ENCODE assay signal across 18 cellular contexts in genomic region chr22:40199223-40199622, GRCh38. TPM values are rescaled to one million over a fixed set of nuclear protein-coding genes. Genes with fewer than 3 reads are reported as not detected.
DNase-seq lines count a peak whose midpoint lies in the region; ATAC-seq lines count a peak whose summit lies in the region.
"Had no signal": no experiment of that assay in that cellular context is flagged by ENCODE, and none has a peak within 500 bp of the region (broad histone marks: within the 10 kb centered on the region; RNA-seq: fewer than 3 reads in every experiment).

No MANE protein-coding gene starts in this region.

- H3K9me3 ChIP-seq in T-helper 17 cell (ENCODE audit: control insufficient read depth, low read length, poor library complexity, severe bottlenecking): no peaks in the 10 kb centered on the region
- H3K9me3 ChIP-seq: esophagus squamous epithelium, prostate gland, thyroid gland had no signal

- H3K27me3 Mint-ChIP-seq in T-helper 17 cell: no peaks in the 10 kb centered on the region
- no peaks in the 10 kb centered on the region for H3K27me3 Mint-ChIP-seq in immature natural killer cell (ENCODE audit: low read depth in 3 of 3)
- H3K27me3 Mint-ChIP-seq: effector memory CD8-positive, alpha-beta T cell had no signal

- H3K27ac Mint-ChIP-seq in T-helper 17 cell (peak overlapping the region; percentile 39), immature natural killer cell (peak overlapping the region in 4 of 6 donors; percentile 29 to 64 (median 45))

- H3K36me3 Mint-ChIP-seq in T-helper 17 cell (ENCODE audit: low read depth) (no peaks in the 10 kb centered on the region), immature natural killer cell (no peaks in the 10 kb centered on the region)

- H3K9me3 Mint-ChIP-seq in immature natural killer cell: no peaks in the 10 kb centered on the region
- H3K9me3 Mint-ChIP-seq: effector memory CD8-positive, alpha-beta T cell had no signal

- DNase-seq in left ventricle myocardium superior (no peak), left cardiac atrium (no peak), T-helper 17 cell (no peak), immature natural killer cell (no peak), NCI-H524 (lab: John Stamatoyannopoulos, UW) (no peak), NCI-H526 (lab: John Stamatoyannopoulos, UW) (no peak), NCI-H1092 (lab: John Stamatoyannopoulos, UW) (no peak)
- DNase-seq: activated CD4-positive, alpha-beta T cell treated with anti-CD3 and anti-CD28 coated beads for 48 hours; activated naive CD4-positive, alpha-beta T cell treated with Interleukin-2 at 50 U/mL for 16 hours; effector memory CD8-positive, alpha-beta T cell; esophagus squamous epithelium; NCI-H1092 treated with DMSO at 0.1 percent for 48 hours; RPMI8226; stimulated activated CD4-positive, alpha-beta T cell treated with anti-CD3 and anti-CD28 coated beads, Interleukin-2, amount 100 ng/mL, for 24 hours; stimulated activated naive CD8-positive, alpha-beta T cell treated with anti-CD3 and anti-CD28 coated beads, Interleukin-15, Interleukin-2, amounts not matched to agents 100 U/mL and 50 U/mL, for 24 hours; thyroid gland had no signal

- ATAC-seq in left ventricle myocardium superior: peak; percentile 22
- no peak for ATAC-seq in left cardiac atrium
- ATAC-seq in T-helper 17 cell: no peak
- no peak for ATAC-seq in HG03139 (IDR thresholded peaks at IDR 0.05; ENCODE audit: unreplicated experiment)
- ATAC-seq: effector memory CD8-positive, alpha-beta T cell; stimulated activated naive CD8-positive, alpha-beta T cell treated with anti-CD3 and anti-CD28 coated beads, Interleukin-15, Interleukin-2, amounts not matched to agents 100 U/mL and 50 U/mL, for 24 hours had no signal

- peaks cover 45% of the 10 kb centered on the region for H3K4me1 Mint-ChIP-seq in T-helper 17 cell
- peaks cover 70 to 74% of the 10 kb centered on the region in 2 donors for H3K4me1 Mint-ChIP-seq in immature natural killer cell

- intact Hi-C loops in left ventricle myocardium superior (cut with micrococcal nuclease) (no loop called here), left cardiac atrium (cut with DNase I) (no loop called here)

- no peak overlapping the region for H3K4me3 Mint-ChIP-seq in T-helper 17 cell
- no peak overlapping the region for H3K4me3 Mint-ChIP-seq in immature natural killer cell
- H3K4me3 Mint-ChIP-seq: effector memory CD8-positive, alpha-beta T cell had no signal

RNA-seq across cellular contexts. Expression of gene TNRC6B, which starts 21.5 kb away (rescaled TPM):
- total RNA-seq in left ventricle myocardium superior (49.3 TPM), left cardiac atrium (10 to 100 TPM; 30.6 to 39.8 TPM), T-helper 17 cell (100 to 1,000 TPM; 128 to 140 TPM)
- polyA plus RNA-seq in immature natural killer cell: 10 to 100 TPM; 12.9 to 90.1 (median 29.7) TPM
